9 cellular contexts compared by ENCODE assay signal in the genomic region with DNA sequence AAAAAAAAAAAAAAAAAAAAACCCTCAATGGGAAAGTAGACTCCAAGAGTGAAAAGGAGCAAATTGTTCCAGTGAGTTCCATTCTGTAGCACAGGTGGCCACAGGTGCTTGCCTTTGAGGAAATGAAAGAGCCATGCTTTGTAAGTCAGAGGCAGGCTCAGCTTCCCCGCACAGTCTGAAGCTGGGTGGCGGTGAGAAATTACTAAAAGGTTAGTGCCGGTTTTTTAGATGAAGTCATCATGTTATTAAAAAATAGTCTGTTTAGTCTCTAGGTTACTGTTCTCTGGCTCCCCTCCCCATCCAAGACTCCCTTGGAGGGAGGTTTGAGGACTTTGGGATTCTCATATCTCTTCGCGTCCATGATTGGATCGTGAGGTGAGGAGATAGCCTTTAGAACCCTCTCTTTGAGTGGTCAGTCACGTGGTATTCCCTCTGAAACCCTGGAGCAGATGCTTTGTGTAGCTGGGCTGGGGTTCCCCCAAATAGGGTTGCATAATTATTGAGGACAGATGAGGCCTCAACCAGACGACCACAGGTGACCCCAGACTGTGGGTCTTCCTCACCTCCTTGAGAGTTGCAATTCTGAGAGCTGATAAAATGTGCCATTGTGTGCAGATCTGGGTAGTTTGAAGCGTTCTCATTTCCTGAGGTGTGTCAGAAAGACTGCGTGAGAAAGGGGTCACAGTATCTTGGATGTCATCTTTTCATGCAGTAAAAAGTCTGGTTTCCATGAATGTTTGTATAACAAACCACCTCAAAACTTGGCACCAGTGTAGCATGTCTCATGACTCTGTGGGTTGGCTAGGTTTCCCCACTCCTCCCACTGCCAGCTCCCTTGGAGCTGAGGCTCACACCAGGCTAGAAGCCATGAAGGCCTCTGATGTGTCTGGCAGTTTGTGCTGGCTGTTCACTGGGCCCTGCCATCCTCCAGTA. TPM values are rescaled to one million over a fixed set of nuclear protein-coding genes. Genes with fewer than 3 reads are reported as not detected.
DNase-seq lines count a peak whose midpoint lies in the region; ATAC-seq, FAIRE-seq and TF ChIP-seq lines count a peak whose summit lies in the region.
"Had no signal": no experiment of that assay in that cellular context is flagged by ENCODE, and none has a peak within 500 bp of the region (broad histone marks: within the 10 kb centered on the region; RNA-seq: fewer than 3 reads in every experiment).

No MANE protein-coding gene starts in this region.

- no peak overlapping the region for H3K23ac ChIP-seq in neuronal stem cell (ENCODE audit: low read depth, low read length, poor library complexity)

- no peak overlapping the region for H2BK5ac ChIP-seq in neuronal stem cell (ENCODE audit: low read length)

- no peak overlapping the region for H4K91ac ChIP-seq in neuronal stem cell (ENCODE audit: low read depth, low read length, poor library complexity)

- peaks cover 27 to 36% of the 10 kb centered on the region in 2 experiments for H3K4me1 ChIP-seq in K562 (replicated peaks in 1 of 2; ENCODE audit: control insufficient read depth in 2 of 2, insufficient read depth in 2 of 2, low read length in 2 of 2)
- H3K4me1 ChIP-seq in neuronal stem cell (ENCODE audit: control insufficient read depth in 2 of 2, insufficient read depth in 1 of 2, low read depth in 1 of 2, low read length in 2 of 2), result peaks cover 0 to 13% of the 10 kb centered on the region in 2 donors

- POLR2A ChIA-PET in K562 (lab: Yijun Ruan, JAX), result interaction anchor here (0.7 to 3.8 kb wide), 5 partner anchors 8 to 169 kb away, joined by 3 to 15 read pairs (median 3); partner anchors contain the start of gene OGDH

- no peak overlapping the region for H3K14ac ChIP-seq in neuronal stem cell (ENCODE audit: low read length)

- peak overlapping the region; percentile 36; the same call in 1 of the 2 replicates for H3K4me2 ChIP-seq in K562 (ENCODE audit: insufficient read depth, low read length)
- H3K4me2 ChIP-seq in neuronal stem cell (ENCODE audit: insufficient read depth, low read length, poor library complexity, severe bottlenecking), result no peak overlapping the region
- H3K4me2 ChIP-seq: BLaER1 had no signal

- CTCF ChIA-PET in K562 (lab: Yijun Ruan, JAX; ENCODE audit: low intra/inter-chr PET ratio), result no interaction called here

- intact Hi-C loops in K562 (cut with micrococcal nuclease), result no loop called here

- no peak overlapping the region for H3K18ac ChIP-seq in neuronal stem cell (ENCODE audit: low read length)

- H2BK120ac ChIP-seq in neuronal stem cell (ENCODE audit: low read depth, low read length), result no peak overlapping the region

- in situ Hi-C loops in SK-MEL-5 (cut with HindIII; ENCODE audit: low pct_unique_long_range_greater_than_20kb, low sequenced_read_pairs), result no loop called here
- in situ Hi-C loops in K562 (cut with MboI), result no loop called here

- no peaks in the 10 kb centered on the region for H3K79me1 ChIP-seq in neuronal stem cell (ENCODE audit: low read depth, low read length)

- H2BK12ac ChIP-seq in neuronal stem cell (ENCODE audit: low read length), result no peak overlapping the region

- H4K20me1 ChIP-seq in K562 (replicated peaks; ENCODE audit: control insufficient read depth, insufficient read depth, low read length), result peaks cover 6% of the 10 kb centered on the region; the same call in 1 of the 2 replicates
- H4K20me1 ChIP-seq: BLaER1 had no signal

- no peaks in the 10 kb centered on the region for H3K27me3 ChIP-seq in K562 (ENCODE audit: control insufficient read depth in 2 of 2, insufficient read depth in 2 of 2, low read length in 2 of 2)
- H3K27me3 ChIP-seq in neuronal stem cell (ENCODE audit: control insufficient read depth in 3 of 3, insufficient read depth in 3 of 3, low read depth in 1 of 3, low read length in 3 of 3), result no peaks in the 10 kb centered on the region
- H3K27me3 ChIP-seq: BLaER1 had no signal

- TF ChIP-seq EP300 in K562 (IDR thresholded peaks at IDR 0.05; ENCODE audit: low read length), result no peak

- no peaks in the 10 kb centered on the region for H3K9me1 ChIP-seq in K562 (ENCODE audit: control insufficient read depth, insufficient read depth, low read length)

- DNase-seq in NCI-H2081 (lab: John Stamatoyannopoulos, UW) (peak; percentile 40 to 49), NCI-H2081 treated with DMSO at 0.1 percent for 48 hours (lab: John Stamatoyannopoulos, UW) (no peak), SK-MEL-5 (ENCODE audit: low read depth, low spot score) (peak; percentile 42), K562 (ENCODE audit: extremely low read depth in 1 of 4, low spot score in 3 of 4) (peak in 1 of 4 experiments; percentile 18), kidney glomerular epithelial cell (lab: John Stamatoyannopoulos, UW) (peak; percentile 85), neuronal stem cell (ENCODE audit: low spot score) (no peak)
- DNase-seq in stimulated activated CD4-positive, alpha-beta T cell treated with anti-CD3 and anti-CD28 coated beads, TNF-alpha, amount 100 ng/mL, for 4 hours (ENCODE audit: low read depth in 3 of 3), result peak in 2 of 3 experiments; percentile 16 to 32

- peaks cover 40% of the 10 kb centered on the region; the same call in 2 of the 3 replicates for H3K36me3 ChIP-seq in K562 (ENCODE audit: control insufficient read depth, insufficient read depth, low read length)
- H3K36me3 ChIP-seq in neuronal stem cell (replicated peaks in 1 of 2; ENCODE audit: control insufficient read depth in 2 of 2, insufficient read depth in 2 of 2, low read length in 2 of 2), result peaks cover 7 to 21% of the 10 kb centered on the region in 2 donors

- WGBS in K562 (ENCODE audit: insufficient coverage, low coverage, missing lambda C conversion rate), result 48% methylated on average over 10 of the region's 10 CpGs
- WGBS in neuronal stem cell (ENCODE audit: extremely low coverage in 2 of 2, insufficient read length in 2 of 2, insufficient replicate concordance in 1 of 2), 2 donors, result no CpG with 5 or more reads among the region's 10 CpGs

- TF ChIP-seq POLR2A in K562 (conservative IDR thresholded peaks at IDR 0.05), result no peak

- no peak overlapping the region for H2AFZ ChIP-seq in K562 (ENCODE audit: low read depth, low read length)
- H2AFZ ChIP-seq in neuronal stem cell (ENCODE audit: low read length), result no peak overlapping the region

- no peak overlapping the region for H2AK5ac ChIP-seq in neuronal stem cell (ENCODE audit: low read depth, low read length)

- TF ChIP-seq CTCF in K562 (IDR thresholded peaks at IDR 0.05 in 2 of 3, conservative IDR thresholded peaks at IDR 0.05 in 1 of 3; ENCODE audit: insufficient read depth in 2 of 3, low read depth in 1 of 3, low read length in 3 of 3), result no peak

- peak; percentile 43 for ATAC-seq in HG03039 (IDR thresholded peaks at IDR 0.05; ENCODE audit: unreplicated experiment)
- peak; percentile 5; the same call in 2 of the 3 replicates for ATAC-seq in K562

- FAIRE-seq in K562 (lab: Jason Lieb, UNC), result no peak

- BruUV-seq in K562 (replicated peaks; lab: Mats Ljungman, UMichigan), result no TSS peak

- H3K9ac ChIP-seq in K562 (ENCODE audit: insufficient read depth in 1 of 2, low read depth in 2 of 2, low read length in 2 of 2), result peak overlapping the region in 1 of 2 experiments; percentile 65; a peak in 1 of 4 replicates
- H3K9ac ChIP-seq in neuronal stem cell (ENCODE audit: low read depth, low read length, poor library complexity), result no peak overlapping the region
- H3K9ac ChIP-seq: BLaER1 had no signal

- no peak overlapping the region for H4K8ac ChIP-seq in neuronal stem cell (ENCODE audit: low read depth, low read length)

- peaks cover 26% of the 10 kb centered on the region for H3K79me2 ChIP-seq in K562 (ENCODE audit: control insufficient read depth, insufficient read depth, low read length)

- peak overlapping the region; percentile 49; the same call in 2 of the 3 replicates for H3K27ac ChIP-seq in K562 (ENCODE audit: extremely low read depth, low read depth, low read length)
- no peak overlapping the region for H3K27ac ChIP-seq in neuronal stem cell (replicated peaks; ENCODE audit: low read length)
- H3K27ac ChIP-seq: BLaER1 had no signal

- H2BK15ac ChIP-seq in neuronal stem cell (ENCODE audit: low read length), result no peak overlapping the region

- TF ChIP-seq RAD21 in K562 (CRISPR knock-in tag; conservative IDR thresholded peaks at IDR 0.05 in 1 of 2, IDR thresholded peaks at IDR 0.05 in 1 of 2), result no peak

- H3K4me3 ChIP-seq in K562 (no peak overlapping the region), neuronal stem cell (ENCODE audit: low read length in 2 of 2) (no peak overlapping the region)
- H3K4me3 ChIP-seq: BLaER1 had no signal

- H3K4ac ChIP-seq in neuronal stem cell (ENCODE audit: low read length), result no peak overlapping the region

- H3K9me3 ChIP-seq in K562 (replicated peaks; ENCODE audit: control insufficient read depth, insufficient read depth, low read depth, low read length) (no peaks in the 10 kb centered on the region), neuronal stem cell (replicated peaks in 1 of 2; ENCODE audit: control insufficient read depth in 2 of 2, insufficient read depth in 1 of 2, low read depth in 1 of 2, low read length in 2 of 2) (no peaks in the 10 kb centered on the region)
- H3K9me3 ChIP-seq: BLaER1 had no signal

RNA-seq across cellular contexts. Expression of gene OGDH, which starts 27.1 kb away (rescaled TPM):
- 28.5 and 35.3 TPM in 2 replicates for total RNA-seq in SK-MEL-5 (2014; rRNA removed; shearing (Covaris generic))
- 64.1 and 71.5 TPM in 2 replicates for polyA plus RNA-seq in SK-MEL-5 (2015; cell fraction: cytosol; rRNA removed)
- 29.8 and 36.0 TPM in 2 replicates for polyA plus RNA-seq in SK-MEL-5 (2015; cell fraction: nucleus; rRNA removed)
- 67.1 and 99.5 TPM in 2 replicates for total RNA-seq in K562 (2011; cell fraction: chromatin; rRNA removed; ENCODE audit: low replicate concordance)
- 61.5 and 70.1 TPM in 2 replicates for total RNA-seq in K562 (2011; cell fraction: nucleolus; rRNA removed)
- total RNA-seq in K562 (2011; cell fraction: nucleoplasm; rRNA removed), result 49.3 and 64.3 TPM in 2 replicates
- total RNA-seq in K562 (2014; rRNA removed) (38.6 and 50.0 TPM in 2 replicates), K562 (2014; rRNA removed; fragmentation: Illumina TruSeq; extraction: Trizol) (20.5 and 21.8 TPM in 2 replicates), K562 (2015; rRNA removed; fragmentation: Illumina TruSeq; extraction: Trizol) (19.4 and 20.2 TPM in 2 replicates), K562 (2021) (80.3 and 86.6 TPM in 2 replicates)
- polyA plus RNA-seq in K562 (2011; rRNA removed) (23.5 and 44.6 TPM in 2 replicates), K562 (2014; fragmentation: Illumina TruSeq; extraction: Trizol) (58.8 and 59.1 TPM in 2 replicates), K562 (2014; fragmentation: Nextera tagmentation; extraction: Ambion mirVana) (1 to 10 TPM; 3.1 to 6.3 TPM), K562 (2014; rRNA removed) (31.4 and 31.6 TPM in 2 replicates)
- 44.3 and 54.2 TPM in 2 replicates for polyA plus RNA-seq in K562 (2011; cell fraction: cytosol; rRNA removed)
- polyA plus RNA-seq in K562 (2011; cell fraction: nucleus; rRNA removed), result 59.0 and 70.4 TPM in 2 replicates
- polyA plus RNA-seq in K562 (2012), result 55.7 and 67.9 TPM in 2 replicates
- polyA minus RNA-seq in K562 (2011; rRNA and poly(A)+ RNA removed), result 66.0 and 68.6 TPM in 2 replicates
- 52.4 and 53.8 TPM in 2 replicates for polyA minus RNA-seq in K562 (2011; cell fraction: cytosol; rRNA and poly(A)+ RNA removed)
- 25.8 and 36.1 TPM in 2 replicates for polyA minus RNA-seq in K562 (2011; cell fraction: nucleus; rRNA and poly(A)+ RNA removed)
- polyA plus RNA-seq in neuronal stem cell (2013, experiment 1 of 2), result 31.6 TPM
- polyA plus RNA-seq in neuronal stem cell (2013, experiment 2 of 2), result 31.1 TPM

RNA-seq across cellular contexts. Expression of gene TMED4, which starts 51.5 kb away (rescaled TPM):
- total RNA-seq in SK-MEL-5 (2014; rRNA removed; shearing (Covaris generic)), result 177 and 178 TPM in 2 replicates
- 206 and 231 TPM in 2 replicates for polyA plus RNA-seq in SK-MEL-5 (2015; cell fraction: cytosol; rRNA removed)
- polyA plus RNA-seq in SK-MEL-5 (2015; cell fraction: nucleus; rRNA removed), result 122 and 140 TPM in 2 replicates
- total RNA-seq in K562 (2011; cell fraction: chromatin; rRNA removed; ENCODE audit: low replicate concordance), result 87.6 and 130 TPM in 2 replicates
- 122 and 140 TPM in 2 replicates for total RNA-seq in K562 (2011; cell fraction: nucleolus; rRNA removed)
- total RNA-seq in K562 (2011; cell fraction: nucleoplasm; rRNA removed), result 150 and 206 TPM in 2 replicates
- total RNA-seq in K562 (2014; rRNA removed) (40.0 and 53.8 TPM in 2 replicates), K562 (2014; rRNA removed; fragmentation: Illumina TruSeq; extraction: Trizol) (40.6 and 42.1 TPM in 2 replicates), K562 (2015; rRNA removed; fragmentation: Illumina TruSeq; extraction: Trizol) (43.8 and 44.3 TPM in 2 replicates), K562 (2021) (44.5 and 44.6 TPM in 2 replicates)
- polyA plus RNA-seq in K562 (2011; rRNA removed) (64.0 and 75.5 TPM in 2 replicates), K562 (2014; fragmentation: Illumina TruSeq; extraction: Trizol) (40.5 and 44.2 TPM in 2 replicates), K562 (2014; fragmentation: Nextera tagmentation; extraction: Ambion mirVana) (10 to 100 TPM; 20.3 to 23.1 TPM), K562 (2014; rRNA removed) (55.3 and 56.4 TPM in 2 replicates)
- 83.9 and 104 TPM in 2 replicates for polyA plus RNA-seq in K562 (2011; cell fraction: cytosol; rRNA removed)
- polyA plus RNA-seq in K562 (2011; cell fraction: nucleus; rRNA removed), result 84.1 and 90.2 TPM in 2 replicates
- 39.4 and 67.4 TPM in 2 replicates for polyA plus RNA-seq in K562 (2012)
- polyA minus RNA-seq in K562 (2011; rRNA and poly(A)+ RNA removed), result 49.9 and 50.1 TPM in 2 replicates
- polyA minus RNA-seq in K562 (2011; cell fraction: cytosol; rRNA and poly(A)+ RNA removed), result 32.8 and 44.1 TPM in 2 replicates
- 32.0 and 44.2 TPM in 2 replicates for polyA minus RNA-seq in K562 (2011; cell fraction: nucleus; rRNA and poly(A)+ RNA removed)
- 59.8 TPM for polyA plus RNA-seq in neuronal stem cell (2013, experiment 1 of 2)
- polyA plus RNA-seq in neuronal stem cell (2013, experiment 2 of 2), result 59.6 TPM

RNA-seq across cellular contexts. Expression of gene DDX56, which starts 59.8 kb away (rescaled TPM):
- 131 and 138 TPM in 2 replicates for total RNA-seq in SK-MEL-5 (2014; rRNA removed; shearing (Covaris generic))
- polyA plus RNA-seq in SK-MEL-5 (2015; cell fraction: cytosol; rRNA removed), result 105 and 112 TPM in 2 replicates
- polyA plus RNA-seq in SK-MEL-5 (2015; cell fraction: nucleus; rRNA removed), result 199 and 263 TPM in 2 replicates
- total RNA-seq in K562 (2011; cell fraction: chromatin; rRNA removed; ENCODE audit: low replicate concordance), result 104 and 320 TPM in 2 replicates
- total RNA-seq in K562 (2011; cell fraction: nucleolus; rRNA removed), result 229 and 246 TPM in 2 replicates
- 121 and 141 TPM in 2 replicates for total RNA-seq in K562 (2011; cell fraction: nucleoplasm; rRNA removed)
- 102 and 133 TPM in 2 replicates for total RNA-seq in K562 (2014; rRNA removed)
- 91.2 and 103 TPM in 2 replicates for total RNA-seq in K562 (2014; rRNA removed; fragmentation: Illumina TruSeq; extraction: Trizol)
- total RNA-seq in K562 (2015; rRNA removed; fragmentation: Illumina TruSeq; extraction: Trizol), result 89.1 and 90.8 TPM in 2 replicates
- total RNA-seq in K562 (2021), result 145 and 155 TPM in 2 replicates
- 110 and 120 TPM in 2 replicates for polyA plus RNA-seq in K562 (2011; rRNA removed)
- 100 and 136 TPM in 2 replicates for polyA plus RNA-seq in K562 (2011; cell fraction: cytosol; rRNA removed)
- 265 and 309 TPM in 2 replicates for polyA plus RNA-seq in K562 (2011; cell fraction: nucleus; rRNA removed)
- polyA plus RNA-seq in K562 (2012), result 122 and 135 TPM in 2 replicates
- 114 and 133 TPM in 2 replicates for polyA plus RNA-seq in K562 (2014; fragmentation: Illumina TruSeq; extraction: Trizol)
- 10 to 100 TPM; 33.0 to 45.2 TPM for polyA plus RNA-seq in K562 (2014; fragmentation: Nextera tagmentation; extraction: Ambion mirVana)
- polyA plus RNA-seq in K562 (2014; rRNA removed), result 96.7 and 109 TPM in 2 replicates
- 74.9 and 101 TPM in 2 replicates for polyA minus RNA-seq in K562 (2011; rRNA and poly(A)+ RNA removed)
- polyA minus RNA-seq in K562 (2011; cell fraction: cytosol; rRNA and poly(A)+ RNA removed), result 38.9 and 72.1 TPM in 2 replicates
- 84.7 and 97.7 TPM in 2 replicates for polyA minus RNA-seq in K562 (2011; cell fraction: nucleus; rRNA and poly(A)+ RNA removed)
- polyA plus RNA-seq in neuronal stem cell (2013, experiment 1 of 2), result 43.0 TPM
- 42.3 TPM for polyA plus RNA-seq in neuronal stem cell (2013, experiment 2 of 2)

Comparison
In these comparisons a context has a peak if more than half of its experiments do, and no peak if none do; other contexts are left out.
1. DNase-seq: peak in NCI-H2081 (2 of 2), SK-MEL-5 (single experiment), kidney glomerular epithelial cell (single experiment) and stimulated activated CD4-positive, alpha-beta T cell treated with anti-CD3 and anti-CD28 coated beads, TNF-alpha, amount 100 ng/mL, for 4 hours (2 of 3); none in NCI-H2081 treated with DMSO at 0.1 percent for 48 hours (single experiment) and neuronal stem cell (single experiment).